In genomic region chr7:130141161-130141857, GRCh38 we compare ENCODE assay signal across 1 cellular context.
TF ChIP-seq lines count a peak whose summit lies in the region.

No MANE protein-coding gene starts in this region.

TF ChIP-seq in K562, 482 proteins besides CTCF, POLR2A, EP300 and RAD21 (continued from another document and continues in another):
- TF ChIP-seq ZBTB33 (CRISPR knock-in tag; IDR thresholded peaks at IDR 0.05) (peak; percentile 99), ZNF184 (CRISPR knock-in tag; IDR thresholded peaks at IDR 0.05) (no peak), TRIM28 (IDR thresholded peaks at IDR 0.05) (no peak), GATA2 (CRISPR knock-in tag; IDR thresholded peaks at IDR 0.05) (no peak), EHMT2 (IDR thresholded peaks at IDR 0.05) (no peak), ZNF324 (CRISPR knock-in tag; IDR thresholded peaks at IDR 0.05) (no peak), RFX7 (CRISPR knock-in tag; IDR thresholded peaks at IDR 0.05) (no peak), SRSF1 (IDR thresholded peaks at IDR 0.05; ENCODE audit: low read depth, low read length) (no peak), ZNF23 (CRISPR knock-in tag; IDR thresholded peaks at IDR 0.05) (no peak), ZNF282 (CRISPR knock-in tag; IDR thresholded peaks at IDR 0.05) (no peak), TAF1 (IDR thresholded peaks at IDR 0.05; ENCODE audit: control insufficient read depth, extremely low read depth, insufficient read depth, low read length, severe bottlenecking) (peak; percentile 29), STAG1 (CRISPR knock-in tag; IDR thresholded peaks at IDR 0.05; ENCODE audit: borderline replicate concordance) (no peak), ZNF124 (CRISPR knock-in tag; IDR thresholded peaks at IDR 0.05) (no peak), SNIP1 (IDR thresholded peaks at IDR 0.05; ENCODE audit: low read depth) (no peak), SREBF1 (IDR thresholded peaks at IDR 0.05; ENCODE audit: borderline replicate concordance, low read depth, low read length) (no peak), ZBTB17 (CRISPR knock-in tag; IDR thresholded peaks at IDR 0.05) (no peak), ARID4B (CRISPR knock-in tag; IDR thresholded peaks at IDR 0.05) (no peak), KAT8 (IDR thresholded peaks at IDR 0.05; ENCODE audit: low read depth) (no peak), ZNF717 (CRISPR knock-in tag; IDR thresholded peaks at IDR 0.05) (no peak), E2F5 (CRISPR knock-in tag; IDR thresholded peaks at IDR 0.05) (no peak), MCM7 (IDR thresholded peaks at IDR 0.05) (no peak), ZNF512 (tag; IDR thresholded peaks at IDR 0.05) (no peak), HDAC1 (IDR thresholded peaks at IDR 0.05) (no peak), NCOA1 (IDR thresholded peaks at IDR 0.05; ENCODE audit: low read depth) (peak; percentile 77; the same call in 1 of the 2 replicates), POLR2G (IDR thresholded peaks at IDR 0.05; ENCODE audit: low read depth, low read length) (peak; percentile 71), MNT (conservative IDR thresholded peaks at IDR 0.05) (no peak), CHD1 (IDR thresholded peaks at IDR 0.05; ENCODE audit: low read length) (no peak), ZNF280B (CRISPR knock-in tag; IDR thresholded peaks at IDR 0.05) (no peak), RBM14 (IDR thresholded peaks at IDR 0.05; ENCODE audit: borderline replicate concordance, insufficient read depth, low read depth, low read length) (no peak), ZKSCAN3 (CRISPR knock-in tag; IDR thresholded peaks at IDR 0.05) (no peak), DACH1 (IDR thresholded peaks at IDR 0.05; ENCODE audit: partially characterized antibody) (no peak), NR2C2 (CRISPR knock-in tag; IDR thresholded peaks at IDR 0.05) (no peak), NR2C2 (tag; IDR thresholded peaks at IDR 0.05) (no peak), BRD4 (IDR thresholded peaks at IDR 0.05) (peak; percentile 58; the same call in 1 of the 2 replicates), CGGBP1 (CRISPR knock-in tag; IDR thresholded peaks at IDR 0.05) (no peak), FOXO4 (CRISPR knock-in tag; IDR thresholded peaks at IDR 0.05) (no peak), RBFOX2 (IDR thresholded peaks at IDR 0.05; ENCODE audit: low read depth, low read length) (peak; percentile 74), MCM2 (IDR thresholded peaks at IDR 0.05; ENCODE audit: low read depth) (no peak), MECOM (CRISPR knock-in tag; IDR thresholded peaks at IDR 0.05) (no peak), MEF2D (tag; conservative IDR thresholded peaks at IDR 0.05; ENCODE audit: low read depth) (no peak), NR2F6 (CRISPR knock-in tag; IDR thresholded peaks at IDR 0.05) (no peak), PATZ1 (CRISPR knock-in tag; IDR thresholded peaks at IDR 0.05; ENCODE audit: borderline replicate concordance) (no peak), BDP1 (IDR thresholded peaks at IDR 0.05; ENCODE audit: insufficient read depth, insufficient read length) (no peak), SMAD3 (CRISPR knock-in tag; conservative IDR thresholded peaks at IDR 0.05) (no peak), HDAC6 (IDR thresholded peaks at IDR 0.05; ENCODE audit: low read depth, low read length) (no peak), TRIM25 (IDR thresholded peaks at IDR 0.05; ENCODE audit: borderline replicate concordance) (no peak), ZNF408 (CRISPR knock-in tag; IDR thresholded peaks at IDR 0.05; ENCODE audit: low read depth) (no peak), FOXJ2 (tag; IDR thresholded peaks at IDR 0.05) (no peak), CBX5 (IDR thresholded peaks at IDR 0.05; ENCODE audit: borderline replicate concordance, low read depth) (no peak), TEAD2 (tag; IDR thresholded peaks at IDR 0.05) (no peak), KDM5B (IDR thresholded peaks at IDR 0.05; ENCODE audit: insufficient replicate concordance, low read depth, low read length) (peak; percentile 86), FIP1L1 (IDR thresholded peaks at IDR 0.05; ENCODE audit: low read depth, low read length, poor library complexity, severe bottlenecking) (no peak), ZC3H11A (IDR thresholded peaks at IDR 0.05; ENCODE audit: low read depth, low read length) (no peak), ERF (CRISPR knock-in tag; IDR thresholded peaks at IDR 0.05) (no peak), ZNF431 (CRISPR knock-in tag; IDR thresholded peaks at IDR 0.05) (0 out of 2 replicates have a peak, but pooled peaks have one; percentile 54), SIRT6 (IDR thresholded peaks at IDR 0.05; ENCODE audit: low read depth, low read length) (no peak), HIVEP1 (CRISPR knock-in tag; IDR thresholded peaks at IDR 0.05) (no peak), THRAP3 (IDR thresholded peaks at IDR 0.05; ENCODE audit: borderline replicate concordance) (no peak)
